11 cellular contexts compared by ENCODE assay signal in genomic region chr7:13099197-13099795, GRCh38.
DNase-seq lines count a peak whose midpoint lies in the region; ATAC-seq and TF ChIP-seq lines count a peak whose summit lies in the region.
"Had no signal": no experiment of that assay in that cellular context is flagged by ENCODE, and none has a peak within 500 bp of the region (broad histone marks: within the 10 kb centered on the region; RNA-seq: fewer than 3 reads in every experiment).

No MANE protein-coding gene starts in this region.

- no peaks in the 10 kb centered on the region for H3K9me3 ChIP-seq in neural progenitor cell (ENCODE audit: low read depth)
- no peaks in the 10 kb centered on the region for H3K9me3 ChIP-seq in ascending aorta

- no peak overlapping the region for H3K27ac Mint-ChIP-seq in activated CD8-positive, alpha-beta memory T cell treated with anti-CD3 and anti-CD28 coated beads, Interleukin-2, amount 10 ng/mL, durations not matched to agents 7 days and 5 days
- peak overlapping the region; percentile 7 for H3K27ac Mint-ChIP-seq in neural progenitor cell
- H3K27ac Mint-ChIP-seq: activated CD4-positive, alpha-beta T cell treated with anti-CD3 and anti-CD28 coated beads, Interleukin-2, amount 10 ng/mL, durations not matched to agents 7 days and 5 days had no signal

- no peaks in the 10 kb centered on the region for H4K20me1 ChIP-seq in neural progenitor cell (ENCODE audit: low read depth)

- H3K36me3 ChIP-seq in neural progenitor cell (no peaks in the 10 kb centered on the region), ascending aorta (no peaks in the 10 kb centered on the region)

- TF ChIP-seq CTCF in neural progenitor cell (IDR thresholded peaks at IDR 0.05) = no peak
- TF ChIP-seq CTCF in ascending aorta (IDR thresholded peaks at IDR 0.05) = no peak

- ATAC-seq in activated CD8-positive, alpha-beta memory T cell treated with anti-CD3 and anti-CD28 coated beads, Interleukin-2, amount 10 ng/mL, durations not matched to agents 7 days and 5 days = peak; percentile 95
- peak; percentile 81 for ATAC-seq in HG02798 (IDR thresholded peaks at IDR 0.05; ENCODE audit: poor library complexity, unreplicated experiment)

- H3K4me2 ChIP-seq in neural progenitor cell = no peak overlapping the region

- no peaks in the 10 kb centered on the region for H3K27me3 Mint-ChIP-seq in activated CD8-positive, alpha-beta memory T cell treated with anti-CD3 and anti-CD28 coated beads, Interleukin-2, amount 10 ng/mL, durations not matched to agents 7 days and 5 days
- peaks cover 2% of the 10 kb centered on the region for H3K27me3 Mint-ChIP-seq in neural progenitor cell (ENCODE audit: insufficient read depth, low read depth)
- H3K27me3 Mint-ChIP-seq: activated CD4-positive, alpha-beta T cell treated with anti-CD3 and anti-CD28 coated beads, Interleukin-2, amount 10 ng/mL, durations not matched to agents 7 days and 5 days had no signal

- H3K36me3 Mint-ChIP-seq in activated CD8-positive, alpha-beta memory T cell treated with anti-CD3 and anti-CD28 coated beads, Interleukin-2, amount 10 ng/mL, durations not matched to agents 7 days and 5 days = no peaks in the 10 kb centered on the region
- peaks cover 2% of the 10 kb centered on the region for H3K36me3 Mint-ChIP-seq in neural progenitor cell

- no peaks in the 10 kb centered on the region for H3F3A ChIP-seq in neural progenitor cell (ENCODE audit: low read depth)

- H3K27me3 ChIP-seq in neural progenitor cell = no peaks in the 10 kb centered on the region
- no peaks in the 10 kb centered on the region for H3K27me3 ChIP-seq in ascending aorta

- no peak overlapping the region for H2AFZ ChIP-seq in neural progenitor cell (replicated peaks)

- no peak overlapping the region for H3K9ac ChIP-seq in neural progenitor cell

- CTCF ChIA-PET in activated CD8-positive, alpha-beta memory T cell treated with anti-CD3 and anti-CD28 coated beads, Interleukin-2, amount 10 ng/mL, durations not matched to agents 7 days and 5 days (lab: Charles Lee) = no interaction called here

- H3K4me3 ChIP-seq in neural progenitor cell (no peak overlapping the region), ascending aorta (no peak overlapping the region)

- no peaks in the 10 kb centered on the region for H3K79me2 ChIP-seq in neural progenitor cell (ENCODE audit: low read depth)

- H3K4me1 ChIP-seq in neural progenitor cell (peaks cover 5% of the 10 kb centered on the region), ascending aorta (no peaks in the 10 kb centered on the region)

- H3K27ac ChIP-seq in neural progenitor cell (no peak overlapping the region), ascending aorta (no peak overlapping the region)

- H3K4me1 Mint-ChIP-seq in activated CD8-positive, alpha-beta memory T cell treated with anti-CD3 and anti-CD28 coated beads, Interleukin-2, amount 10 ng/mL, durations not matched to agents 7 days and 5 days = peaks cover 14% of the 10 kb centered on the region
- no peaks in the 10 kb centered on the region for H3K4me1 Mint-ChIP-seq in neural progenitor cell

- DNase-seq in activated CD8-positive, alpha-beta memory T cell treated with anti-CD3 and anti-CD28 coated beads, Interleukin-2, amount 10 ng/mL, durations not matched to agents 7 days and 5 days = peak; percentile 50
- no peak for DNase-seq in activated CD8-positive, alpha-beta memory T cell treated with anti-CD3 and anti-CD28 coated beads for 24 hours
- DNase-seq in SW480 (ENCODE audit: low spot score) (peak; percentile 27), neural progenitor cell (ENCODE audit: low spot score) (no peak), pons (ENCODE audit: low spot score) (no peak), D341Med (ENCODE audit: low spot score) (no peak), ascending aorta (ENCODE audit: low spot score in 2 of 2) (no peak)
- DNase-seq: activated CD4-positive, alpha-beta T cell treated with anti-CD3 and anti-CD28 coated beads, Interleukin-2, amount 10 ng/mL, durations not matched to agents 7 days and 5 days; NCI-H1930; posterior cingulate gyrus had no signal

- no peaks in the 10 kb centered on the region for H3K9me3 Mint-ChIP-seq in activated CD8-positive, alpha-beta memory T cell treated with anti-CD3 and anti-CD28 coated beads, Interleukin-2, amount 10 ng/mL, durations not matched to agents 7 days and 5 days (ENCODE audit: low read depth)
- peaks cover 16% of the 10 kb centered on the region for H3K9me3 Mint-ChIP-seq in neural progenitor cell
- H3K9me3 Mint-ChIP-seq: activated CD4-positive, alpha-beta T cell treated with anti-CD3 and anti-CD28 coated beads, Interleukin-2, amount 10 ng/mL, durations not matched to agents 7 days and 5 days had no signal

- no peak overlapping the region for H3K4me3 Mint-ChIP-seq in activated CD8-positive, alpha-beta memory T cell treated with anti-CD3 and anti-CD28 coated beads, Interleukin-2, amount 10 ng/mL, durations not matched to agents 7 days and 5 days
- no peak overlapping the region for H3K4me3 Mint-ChIP-seq in neural progenitor cell
- H3K4me3 Mint-ChIP-seq: activated CD4-positive, alpha-beta T cell treated with anti-CD3 and anti-CD28 coated beads, Interleukin-2, amount 10 ng/mL, durations not matched to agents 7 days and 5 days had no signal

- intact Hi-C loops in ascending aorta (cut with DNase I) = no loop called here

Comparison
In these comparisons a context has a peak if more than half of its experiments do, and no peak if none do; other contexts are left out.
1. DNase-seq: peak in activated CD8-positive, alpha-beta memory T cell treated with anti-CD3 and anti-CD28 coated beads, Interleukin-2, amount 10 ng/mL, durations not matched to agents 7 days and 5 days (single experiment) and SW480 (single experiment); none in activated CD8-positive, alpha-beta memory T cell treated with anti-CD3 and anti-CD28 coated beads for 24 hours (single experiment), neural progenitor cell (single experiment), pons (single experiment), D341Med (single experiment) and ascending aorta (0 of 2).